In the genomic region with DNA sequence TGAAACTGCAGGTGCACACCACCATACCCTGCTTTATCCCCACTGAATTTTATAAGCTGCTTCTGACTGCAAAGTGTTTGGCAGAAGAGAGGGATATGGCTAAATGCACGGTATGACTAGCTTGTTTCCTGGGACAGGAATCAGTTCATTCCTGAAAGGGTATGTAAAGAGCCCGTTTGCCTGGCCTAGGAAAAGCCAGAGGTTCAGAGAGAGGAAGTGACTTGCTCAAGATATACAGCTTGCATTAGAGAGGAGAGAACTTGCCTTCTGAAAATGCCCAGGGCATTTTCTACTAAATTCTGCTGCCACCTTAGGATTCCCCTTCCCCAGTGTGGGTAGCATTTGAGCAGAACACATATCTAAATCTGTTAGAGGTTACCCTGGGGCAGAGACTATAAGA, we compare ENCODE assay signal across 10 cellular contexts. TPM values are rescaled to one million over a fixed set of nuclear protein-coding genes. Genes with fewer than 3 reads are reported as not detected.
A peak's percentile ranks its signal among the peaks of the same experiment; 100 is the strongest.
DNase-seq lines count a peak whose midpoint lies in the region; ATAC-seq and TF ChIP-seq lines count a peak whose summit lies in the region.
"Had no signal": no experiment of that assay in that cellular context is flagged by ENCODE, and none has a peak within 500 bp of the region (broad histone marks: within the 10 kb centered on the region; RNA-seq: fewer than 3 reads in every experiment).

No MANE protein-coding gene starts in this region.

- H3K27me3 Mint-ChIP-seq in activated naive CD8-positive, alpha-beta T cell treated with anti-CD3 and anti-CD28 coated beads for 36 hours: peaks cover 8% of the 10 kb centered on the region

- H3K27ac ChIP-seq in breast epithelium: peak overlapping the region; percentile 89
- peak overlapping the region; percentile 81 for H3K27ac ChIP-seq in muscle layer of duodenum (ENCODE audit: low read length)
- H3K27ac ChIP-seq: VCaP had no signal

- DNase-seq in GM12864 (ENCODE audit: low read depth) (no peak), breast epithelium (ENCODE audit: low spot score in 2 of 2) (no peak), NAMALWA (ENCODE audit: low spot score) (no peak), omental fat pad (ENCODE audit: low spot score) (no peak)
- DNase-seq in activated naive CD8-positive, alpha-beta T cell treated with anti-CD3 and anti-CD28 coated beads for 36 hours: no peak
- DNase-seq: right cardiac atrium had no signal

- no peaks in the 10 kb centered on the region for H3K9me3 ChIP-seq in breast epithelium
- no peaks in the 10 kb centered on the region for H3K9me3 ChIP-seq in muscle layer of duodenum (ENCODE audit: control insufficient read depth in 1 of 2, low read length in 2 of 2)

- TF ChIP-seq POLR2A in breast epithelium (IDR thresholded peaks at IDR 0.05): no peak

- intact Hi-C loops in breast epithelium (cut with DNase I; ENCODE audit: low total_unique reads): no loop called here

- H3K4me3 ChIP-seq in GM12864 (ENCODE audit: low read depth, low read length): peak overlapping the region; percentile 46; the same call in 1 of the 2 replicates
- H3K4me3 ChIP-seq in breast epithelium: peak overlapping the region in 2 of 3 donors; percentile 23 to 55
- H3K4me3 ChIP-seq in muscle layer of duodenum (ENCODE audit: low read depth in 1 of 2, low read length in 2 of 2): no peak overlapping the region

- H3K27me3 ChIP-seq in breast epithelium: no peaks in the 10 kb centered on the region
- H3K27me3 ChIP-seq in muscle layer of duodenum (ENCODE audit: low read depth, low read length): no peaks in the 10 kb centered on the region

- H3K4me1 ChIP-seq in breast epithelium (no peaks in the 10 kb centered on the region), muscle layer of duodenum (ENCODE audit: control insufficient read depth in 1 of 2, insufficient read depth in 2 of 2, low read length in 2 of 2) (no peaks in the 10 kb centered on the region)

- peak; percentile 16 for ATAC-seq in HG03565 (IDR thresholded peaks at IDR 0.05; ENCODE audit: unreplicated experiment)
- ATAC-seq in omental fat pad (ENCODE audit: low FRiP score): no peak
- ATAC-seq in GM18873 (IDR thresholded peaks at IDR 0.05; ENCODE audit: low FRiP score, unreplicated experiment): no peak

- no peaks in the 10 kb centered on the region for H3K36me3 Mint-ChIP-seq in activated naive CD8-positive, alpha-beta T cell treated with anti-CD3 and anti-CD28 coated beads for 36 hours

- no peak overlapping the region for H3K4me3 Mint-ChIP-seq in activated naive CD8-positive, alpha-beta T cell treated with anti-CD3 and anti-CD28 coated beads for 36 hours

- H3K27ac Mint-ChIP-seq in activated naive CD8-positive, alpha-beta T cell treated with anti-CD3 and anti-CD28 coated beads for 36 hours: no peak overlapping the region

- no peaks in the 10 kb centered on the region for H3K36me3 ChIP-seq in breast epithelium
- H3K36me3 ChIP-seq in muscle layer of duodenum (ENCODE audit: control insufficient read depth in 1 of 2, insufficient read depth in 2 of 2, low read length in 2 of 2): no peaks in the 10 kb centered on the region

- no peaks in the 10 kb centered on the region for H3K9me3 Mint-ChIP-seq in activated naive CD8-positive, alpha-beta T cell treated with anti-CD3 and anti-CD28 coated beads for 36 hours

- TF ChIP-seq CTCF in GM12864 (IDR thresholded peaks at IDR 0.05; ENCODE audit: low read depth, low read length, missing control alignments) (no peak), breast epithelium (IDR thresholded peaks at IDR 0.05) (no peak), omental fat pad (IDR thresholded peaks at IDR 0.05) (no peak)

- H3K4me1 Mint-ChIP-seq in activated naive CD8-positive, alpha-beta T cell treated with anti-CD3 and anti-CD28 coated beads for 36 hours: peaks cover 14% of the 10 kb centered on the region

RNA-seq across cellular contexts. Expression of gene GCNT2, which starts 0.7 kb away (rescaled TPM):
- total RNA-seq in breast epithelium: 10 to 100 TPM in 2 of 3 donors, 1 to 10 TPM in 1; 1.4 to 22.0 (median 13.4) TPM
- total RNA-seq in omental fat pad: 1 to 10 TPM; 3.8 to 7.9 (median 6.0) TPM
- 1 to 10 TPM; 4.1 to 4.3 TPM for total RNA-seq in activated naive CD8-positive, alpha-beta T cell treated with anti-CD3 and anti-CD28 coated beads for 36 hours

Comparison
In these comparisons a context has a peak if more than half of its experiments do, and no peak if none do; other contexts are left out.
1. H3K4me3 ChIP-seq: peak in GM12864 (single experiment) and breast epithelium (2 of 3); none in muscle layer of duodenum (0 of 2).